Comparison of ENCODE assay signal across 8 cellular contexts in the genomic region with DNA sequence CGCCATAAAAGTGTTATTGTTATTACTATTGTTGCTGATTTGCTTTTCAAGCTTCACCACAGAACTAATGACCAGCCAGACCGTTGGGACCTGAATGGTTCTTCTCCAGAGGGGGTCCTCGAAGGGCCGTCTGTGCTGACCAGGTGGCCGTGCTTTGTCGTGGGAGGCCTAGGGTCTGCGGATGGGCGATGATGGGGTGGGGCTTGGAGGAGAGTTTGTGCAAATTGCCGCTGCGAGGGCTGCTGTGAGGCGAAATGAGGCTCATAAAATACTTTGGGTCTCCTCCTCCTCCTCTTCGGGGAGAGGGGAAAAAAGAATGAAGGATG. TPM values are rescaled to one million over a fixed set of nuclear protein-coding genes. Genes with fewer than 3 reads are reported as not detected.
DNase-seq lines count a peak whose midpoint lies in the region; ATAC-seq and TF ChIP-seq lines count a peak whose summit lies in the region.

No MANE protein-coding gene starts in this region.

- no peaks in the 10 kb centered on the region for H3K27me3 Mint-ChIP-seq in activated naive CD8-positive, alpha-beta T cell

- peak; percentile 19 for ATAC-seq in HG03196 (IDR thresholded peaks at IDR 0.05; ENCODE audit: unreplicated experiment)
- ATAC-seq in right lobe of liver, result no peak

- WGBS in right lobe of liver (ENCODE audit: insufficient coverage, low coverage, low lambda C conversion rate, missing lambda C conversion rate), result 3% methylated on average over 12 of the region's 12 CpGs
- 1% methylated on average over 12 of the region's 12 CpGs for WGBS in urinary bladder

- H3K27me3 ChIP-seq in right lobe of liver, result no peaks in the 10 kb centered on the region

- no peaks in the 10 kb centered on the region for H3K9me3 ChIP-seq in right lobe of liver

- intact Hi-C loops in right lobe of liver (cut with DNase I), result no loop called here

- H3K4me3 Mint-ChIP-seq in activated naive CD8-positive, alpha-beta T cell, result peak overlapping the region; percentile 93

- TF ChIP-seq POLR2A in right lobe of liver (IDR thresholded peaks at IDR 0.05), result no peak

- H3K4me1 ChIP-seq in right lobe of liver, result peaks cover 0 to 39% (median 12%) of the 10 kb centered on the region in 4 donors
- H3K4me1 ChIP-seq in urinary bladder (ENCODE audit: insufficient read depth), result peaks cover 2% of the 10 kb centered on the region

- H3K27ac ChIP-seq in right lobe of liver (peak overlapping the region; percentile 60 to 77 (median 71)), urinary bladder (ENCODE audit: low read depth) (peak overlapping the region; percentile 86)

- H3K4me3 ChIP-seq in GM12864 (ENCODE audit: low read depth, low read length) (peak overlapping the region; percentile 60), right lobe of liver (peak overlapping the region; percentile 46 to 77 (median 66)), urinary bladder (ENCODE audit: low read depth, low read length) (peak overlapping the region; percentile 68)

- TF ChIP-seq CTCF in GM12864 (IDR thresholded peaks at IDR 0.05; ENCODE audit: low read depth, low read length, missing control alignments) (no peak), right lobe of liver (IDR thresholded peaks at IDR 0.05) (no peak)

- H3K9me3 Mint-ChIP-seq in activated naive CD8-positive, alpha-beta T cell (ENCODE audit: low read depth), result no peaks in the 10 kb centered on the region

- peak overlapping the region; percentile 95 for H3K27ac Mint-ChIP-seq in activated naive CD8-positive, alpha-beta T cell

- DNase-seq in GM12864 (ENCODE audit: low read depth) (no peak), right lobe of liver (no peak), superior temporal gyrus (ENCODE audit: extremely low spot score) (no peak), GM19238 (ENCODE audit: insufficient read length, low spot score) (no peak)
- no peak for DNase-seq in stimulated activated CD4-positive, alpha-beta T cell treated with anti-CD3 and anti-CD28 coated beads, Interleukin-12 subunit alpha, Interleukin-12 subunit beta, amount 100 ng/mL, for 4 hours

- peaks cover 0 to 24% (median 6%) of the 10 kb centered on the region in 4 donors for H3K36me3 ChIP-seq in right lobe of liver
- H3K36me3 ChIP-seq in urinary bladder (ENCODE audit: insufficient read depth), result no peaks in the 10 kb centered on the region

- peaks cover 45% of the 10 kb centered on the region for H3K4me1 Mint-ChIP-seq in activated naive CD8-positive, alpha-beta T cell (ENCODE audit: low read depth)

- H3K36me3 Mint-ChIP-seq in activated naive CD8-positive, alpha-beta T cell, result peaks cover 6% of the 10 kb centered on the region

RNA-seq across cellular contexts. Expression of a gene that starts 0.8 kb away (rescaled TPM):
- 10 to 100 TPM; 11.3 to 28.8 (median 19.5) TPM for total RNA-seq in right lobe of liver
- total RNA-seq in urinary bladder, result 15.3 TPM
- 36.7 TPM for polyA plus RNA-seq in urinary bladder

RNA-seq across cellular contexts. Expression of a gene that starts 6.0 kb away (rescaled TPM):
- 1 to 10 TPM; 2.9 to 6.8 (median 4.9) TPM for total RNA-seq in right lobe of liver
- total RNA-seq in urinary bladder, result 15.8 TPM
- 21.4 TPM for polyA plus RNA-seq in urinary bladder

RNA-seq across cellular contexts. Expression of a gene that starts 9.7 kb away (rescaled TPM):
- total RNA-seq in right lobe of liver (100 to 1,000 TPM in 5 of 6 experiments, 10 to 100 TPM in 1; 89.2 to 140 (median 124) TPM), urinary bladder (43.0 TPM)
- 48.8 TPM for polyA plus RNA-seq in urinary bladder

RNA-seq across cellular contexts. Expression of a gene that starts 24.8 kb away (rescaled TPM):
- 10 to 100 TPM; 15.1 to 30.6 (median 23.3) TPM for total RNA-seq in right lobe of liver
- 44.0 TPM for total RNA-seq in urinary bladder
- polyA plus RNA-seq in urinary bladder, result 77.5 TPM

RNA-seq across cellular contexts. Expression of a gene that starts 34.2 kb away (rescaled TPM):
- 10 to 100 TPM; 23.8 to 35.2 (median 27.5) TPM for total RNA-seq in right lobe of liver
- 24.3 TPM for total RNA-seq in urinary bladder
- polyA plus RNA-seq in urinary bladder, result 104 TPM
